In genomic region chr6:156777866-156778614, GRCh38 we compare ENCODE assay signal across 8 cellular contexts. TPM values are rescaled to one million over a fixed set of nuclear protein-coding genes. Genes with fewer than 3 reads are reported as not detected.
DNase-seq lines count a peak whose midpoint lies in the region; ATAC-seq, FAIRE-seq and TF ChIP-seq lines count a peak whose summit lies in the region.

No MANE protein-coding gene starts in this region.

- H3K23me2 ChIP-seq in H1 (ENCODE audit: low read depth, low read length): peaks cover 6% of the 10 kb centered on the region; the same call in 1 of the 2 replicates

- no peaks in the 10 kb centered on the region for H3K27me3 Mint-ChIP-seq in activated CD4-positive, alpha-beta memory T cell treated with anti-CD3 and anti-CD28 coated beads, Interleukin-2, amount 10 ng/mL, durations not matched to agents 7 days and 5 days

- peak overlapping the region; percentile 72 for H3K4ac ChIP-seq in H1 (replicated peaks; ENCODE audit: insufficient read length, low read depth, low read length)

- peaks cover 7% of the 10 kb centered on the region for H3K36me3 Mint-ChIP-seq in activated CD4-positive, alpha-beta memory T cell treated with anti-CD3 and anti-CD28 coated beads, Interleukin-2, amount 10 ng/mL, durations not matched to agents 7 days and 5 days (ENCODE audit: low read depth)

- H3K56ac ChIP-seq in H1 (replicated peaks; ENCODE audit: insufficient read length, low read depth, low read length): peak overlapping the region; percentile 90

- POLR2A ChIA-PET in activated CD4-positive, alpha-beta memory T cell treated with anti-CD3 and anti-CD28 coated beads, Interleukin-2, amount 10 ng/mL, durations not matched to agents 7 days and 5 days (lab: Charles Lee): interaction anchor here (0.7 to 4.7 kb wide), 13 partner anchors 8 to 1463 kb away, joined by 3 to 78 read pairs (median 4); partner anchors contain the start of gene TFB1M
- POLR2A ChIA-PET in H1 (lab: Charles Lee; ENCODE audit: partially characterized antibody): interaction anchor here (0.9 to 4.7 kb wide), 7 partner anchors 10 to 243 kb away, joined by 3 to 32 read pairs (median 6); no protein-coding TSS in a partner anchor

- H2BK120ac ChIP-seq in H1 (replicated peaks; ENCODE audit: low read depth, low read length): no peak overlapping the region

- peak overlapping the region; percentile 64 to 65 for H3K4me2 ChIP-seq in H1 (ENCODE audit: insufficient read depth in 1 of 2, low read depth in 2 of 2, low read length in 2 of 2)

- ATAC-seq in HG03378 (IDR thresholded peaks at IDR 0.05; ENCODE audit: unreplicated experiment): no peak

- H2BK20ac ChIP-seq in H1 (ENCODE audit: low read length): no peak overlapping the region

- H3K23ac ChIP-seq in H1 (ENCODE audit: insufficient read length): no peak overlapping the region

- no peak overlapping the region for H2BK15ac ChIP-seq in H1 (ENCODE audit: low read length)

- peak overlapping the region; percentile 97 for H4K5ac ChIP-seq in H1 (ENCODE audit: insufficient read length, low read depth, low read length)

- peak overlapping the region; percentile 93 for H3K18ac ChIP-seq in H1 (ENCODE audit: extremely low read depth, low read length)

- CTCF ChIA-PET in activated CD4-positive, alpha-beta memory T cell treated with anti-CD3 and anti-CD28 coated beads, Interleukin-2, amount 10 ng/mL, durations not matched to agents 7 days and 5 days (lab: Charles Lee): no interaction called here
- CTCF ChIA-PET in H1 (lab: Charles Lee; ENCODE audit: partially characterized antibody): interaction anchor here (1.2 kb wide), 1 partner anchor 58 kb away, joined by 3 read pairs; no protein-coding TSS in a partner anchor

- H2BK5ac ChIP-seq in H1 (ENCODE audit: low read depth, low read length): peak overlapping the region; percentile 98

- peaks cover 0 to 2% of the 10 kb centered on the region in 2 experiments for H4K20me1 ChIP-seq in H1 (replicated peaks in 1 of 2; ENCODE audit: control insufficient read depth in 1 of 2, insufficient read depth in 2 of 2, low read length in 2 of 2)

- H3K4me1 ChIP-seq in HAP-1 (peaks cover 39% of the 10 kb centered on the region), H1 (replicated peaks in 1 of 4; ENCODE audit: control insufficient read depth in 3 of 4, insufficient read depth in 4 of 4, low read length in 3 of 4) (peaks cover 0 to 20% (median 11%) of the 10 kb centered on the region in 4 experiments; a peak in 5 of 7 replicates), mononuclear cell (ENCODE audit: insufficient read depth, low read length) (peaks cover 21% of the 10 kb centered on the region)

- peaks cover 35% of the 10 kb centered on the region for H3K4me1 Mint-ChIP-seq in activated CD4-positive, alpha-beta memory T cell treated with anti-CD3 and anti-CD28 coated beads, Interleukin-2, amount 10 ng/mL, durations not matched to agents 7 days and 5 days

- H2AK5ac ChIP-seq in H1 (ENCODE audit: low read depth, low read length): 0 out of 2 replicates have a peak overlapping the region, but pooled peaks have one; percentile 68

- no peaks in the 10 kb centered on the region for H3K36me3 ChIP-seq in HAP-1 (replicated peaks)
- no peaks in the 10 kb centered on the region for H3K36me3 ChIP-seq in H1 (ENCODE audit: control insufficient read depth in 2 of 4, insufficient read depth in 4 of 4, low read length in 3 of 4)

- no peaks in the 10 kb centered on the region for H3K9me3 Mint-ChIP-seq in activated CD4-positive, alpha-beta memory T cell treated with anti-CD3 and anti-CD28 coated beads, Interleukin-2, amount 10 ng/mL, durations not matched to agents 7 days and 5 days

- no peak overlapping the region for H2AFZ ChIP-seq in H1 (ENCODE audit: low read length)

- peak overlapping the region; percentile 89 for H3K27ac Mint-ChIP-seq in activated CD4-positive, alpha-beta memory T cell treated with anti-CD3 and anti-CD28 coated beads, Interleukin-2, amount 10 ng/mL, durations not matched to agents 7 days and 5 days

- no peaks in the 10 kb centered on the region; the same call in 1 of the 2 replicates for H3K79me1 ChIP-seq in H1 (ENCODE audit: low read depth, low read length)

- in situ Hi-C loops in HAP-1 (cut with MboI; ENCODE audit: low sequenced_read_pairs): no loop called here

- 1% methylated on average over 28 of the region's 85 CpGs; no CpG with 5 or more reads in 1 of the 2 experiments for WGBS in H1 (ENCODE audit: extremely low coverage in 1 of 2, insufficient coverage in 1 of 2, insufficient read length in 1 of 2, insufficient replicate concordance in 2 of 2, low coverage in 1 of 2, low lambda C conversion rate in 2 of 2, missing lambda C conversion rate in 1 of 2), 2 experiments

- FAIRE-seq in H1 (lab: Jason Lieb, UNC): no peak

- peaks cover 0 to 52% of the 10 kb centered on the region in 2 experiments; a peak in 3 of 4 replicates for H3K79me2 ChIP-seq in H1 (ENCODE audit: control insufficient read depth in 1 of 2, insufficient read depth in 2 of 2, low read length in 2 of 2)

- DNase-seq in ELR (ENCODE audit: low read depth): peak; percentile 70
- peak; percentile 43 to 66 for DNase-seq in HAP-1 (ENCODE audit: low spot score in 2 of 2)
- DNase-seq in NCI-H146 (lab: John Stamatoyannopoulos, UW): peak; percentile 78
- DNase-seq in activated CD4-positive, alpha-beta memory T cell treated with anti-CD3 and anti-CD28 coated beads, Interleukin-2, amount 10 ng/mL, durations not matched to agents 7 days and 5 days: peak; percentile 67
- DNase-seq in H1 (ENCODE audit: low read depth in 1 of 2, low spot score in 2 of 2): peak in 1 of 2 experiments; percentile 67
- peak; percentile 46 for DNase-seq in stimulated activated CD8-positive, alpha-beta memory T cell treated with anti-CD3 and anti-CD28 coated beads, Interleukin-4, amount 100 ng/mL, for 24 hours (ENCODE audit: low read depth)

- H3K27me3 ChIP-seq in HAP-1 (ENCODE audit: low read depth): no peaks in the 10 kb centered on the region
- no peaks in the 10 kb centered on the region for H3K27me3 ChIP-seq in H1 (replicated peaks in 1 of 4; ENCODE audit: control insufficient read depth in 3 of 4, extremely low read depth in 1 of 4, insufficient read depth in 3 of 4, low read length in 3 of 4)
- no peaks in the 10 kb centered on the region for H3K27me3 ChIP-seq in mononuclear cell (ENCODE audit: insufficient read depth, low read length)

- no peak overlapping the region for H3K14ac ChIP-seq in H1 (ENCODE audit: insufficient read length)

- peak overlapping the region; percentile 81 for H3K4me3 Mint-ChIP-seq in activated CD4-positive, alpha-beta memory T cell treated with anti-CD3 and anti-CD28 coated beads, Interleukin-2, amount 10 ng/mL, durations not matched to agents 7 days and 5 days

- peak in 1 of 2 experiments; percentile 32 for TF ChIP-seq POLR2A in H1 (IDR thresholded peaks at IDR 0.05; ENCODE audit: control extremely low read depth in 1 of 2, low read depth in 2 of 2, low read length in 2 of 2)

- TF ChIP-seq RAD21 in H1 (IDR thresholded peaks at IDR 0.05 in 1 of 2, conservative IDR thresholded peaks at IDR 0.05 in 1 of 2; ENCODE audit: low read depth in 2 of 2, low read length in 2 of 2): no peak

- peak overlapping the region; percentile 50; the same call in 1 of the 2 replicates for H2BK12ac ChIP-seq in H1 (ENCODE audit: low read depth, low read length)

- peak overlapping the region; percentile 90 for H3K27ac ChIP-seq in H1 (ENCODE audit: low read depth, low read length)

- H3K4me3 ChIP-seq in HAP-1 (peak overlapping the region; percentile 64), H1 (ENCODE audit: extremely low read depth in 1 of 4, insufficient read depth in 2 of 4, low read depth in 3 of 4, low read length in 4 of 4) (peak overlapping the region; percentile 55 to 95 (median 90)), mononuclear cell (ENCODE audit: low read length) (peak overlapping the region; percentile 72)

- H3K9ac ChIP-seq in H1 (replicated peaks in 1 of 4; ENCODE audit: extremely low read depth in 1 of 4, low read depth in 3 of 4, low read length in 3 of 4): peak overlapping the region; percentile 78 to 98 (median 89)

- peak overlapping the region; percentile 99; the same call in 1 of the 2 replicates for H4K8ac ChIP-seq in H1 (ENCODE audit: extremely low read depth, insufficient read depth, low read length)

- no peak for TF ChIP-seq EP300 in H1 (IDR thresholded peaks at IDR 0.05; ENCODE audit: borderline replicate concordance in 1 of 2, low read depth in 2 of 2, low read length in 2 of 2)

- H3K9me3 ChIP-seq in HAP-1: no peaks in the 10 kb centered on the region
- H3K9me3 ChIP-seq in H1 (ENCODE audit: insufficient read depth in 2 of 2, low read depth in 1 of 2, low read length in 1 of 2): no peaks in the 10 kb centered on the region
- H3K9me3 ChIP-seq in mononuclear cell (ENCODE audit: low read depth, low read length): no peaks in the 10 kb centered on the region

- peak overlapping the region; percentile 96 for H4K91ac ChIP-seq in H1 (replicated peaks; ENCODE audit: insufficient read length, low read length)

- TF ChIP-seq CTCF in H1 (IDR thresholded peaks at IDR 0.05; ENCODE audit: control extremely low read depth in 1 of 3, insufficient read depth in 1 of 3, low read depth in 1 of 3, low read length in 3 of 3): no peak

TF ChIP-seq in H1, 55 proteins besides CTCF, POLR2A, EP300 and RAD21 (continues in another document):
- TF ChIP-seq TAF7 (optimal IDR thresholded peaks at IDR 0.05; ENCODE audit: borderline replicate concordance, low read depth, low read length) (no peak), RBBP5 (IDR thresholded peaks at IDR 0.05; ENCODE audit: borderline replicate concordance, low read depth, low read length) (peak; percentile 19; the same call in 1 of the 2 replicates), TBP (IDR thresholded peaks at IDR 0.05; ENCODE audit: low read depth, low read length) (peak; percentile 48; the same call in 1 of the 2 replicates), BCL11A (IDR thresholded peaks at IDR 0.05; ENCODE audit: low read depth in 2 of 2, low read length in 2 of 2) (no peak), JUN (IDR thresholded peaks at IDR 0.05; ENCODE audit: low read depth, low read length) (no peak), NANOG (IDR thresholded peaks at IDR 0.05; ENCODE audit: insufficient read depth, low read depth, low read length, poor library complexity, severe bottlenecking) (no peak), ASH2L (IDR thresholded peaks at IDR 0.05; ENCODE audit: low read length) (peak; percentile 9)

RNA-seq across cellular contexts. Expression of gene ARID1B, which starts 0.9 kb away (rescaled TPM):
- total RNA-seq in activated CD4-positive, alpha-beta memory T cell treated with anti-CD3 and anti-CD28 coated beads, Interleukin-2, amount 10 ng/mL, durations not matched to agents 7 days and 5 days: 10 to 100 TPM; 63.4 to 65.5 TPM
- 70.3 and 71.2 TPM in 2 replicates for total RNA-seq in H1 (2021; fragmentation: NEBNext Ultra II Directional; extraction: Animal tissue kit (Norgen Biotek cat#: 25700))
- 24.3 and 32.2 TPM in 2 replicates for polyA plus RNA-seq in H1 (2011; rRNA removed)
- polyA plus RNA-seq in H1 (2011; cell fraction: cytosol; rRNA removed): 23.8 TPM
- polyA plus RNA-seq in H1 (2011; cell fraction: nucleus; rRNA removed): 72.6 TPM
- polyA plus RNA-seq in H1 (2012, experiment 1 of 2): 39.0 to 46.3 TPM (median 43.7 TPM) in 4 replicates
- 7.0 TPM for polyA plus RNA-seq in H1 (2012, experiment 2 of 2)
- 29.4 TPM for polyA plus RNA-seq in H1 (2013, experiment 1 of 2)
- 29.7 TPM for polyA plus RNA-seq in H1 (2013, experiment 2 of 2)
- polyA minus RNA-seq in H1 (2011; rRNA and poly(A)+ RNA removed): 124 and 131 TPM in 2 replicates
- polyA minus RNA-seq in H1 (2011; cell fraction: cytosol; rRNA and poly(A)+ RNA removed): 103 TPM
- polyA minus RNA-seq in H1 (2011; cell fraction: nucleus; rRNA and poly(A)+ RNA removed): 315 TPM
- total RNA-seq in mononuclear cell: 107 TPM
